Comparison of ENCODE assay signal across 30 cellular contexts in genomic region chrX:39674771-39675553, GRCh38.
"Had no signal": no experiment of that assay in that cellular context is flagged by ENCODE, and none has a peak within 500 bp of the region (broad histone marks: within the 10 kb centered on the region; RNA-seq: fewer than 3 reads in every experiment).

No MANE protein-coding gene starts in this region.

- H3K4me3 ChIP-seq: breast epithelium, esophagus muscularis mucosa, heart left ventricle, left lung, right atrium auricular region, smooth muscle cell, testis, uterus had no signal

- H3K9ac ChIP-seq: parathyroid adenoma had no signal

- H3K27ac ChIP-seq: esophagus muscularis mucosa, foreskin keratinocyte, left lung, parathyroid adenoma, right atrium auricular region, testis, VCaP had no signal

- H3K4me1 ChIP-seq: breast epithelium, foreskin keratinocyte, left lung, parathyroid adenoma, right atrium auricular region, testis, uterus had no signal

- DNase-seq: activated CD4-positive, alpha-beta memory T cell treated with anti-CD3 and anti-CD28 coated beads for 36 hours; activated CD4-positive, alpha-beta T cell treated with anti-CD3 and anti-CD28 coated beads, Interleukin-2, amount 10 ng/mL, durations not matched to agents 24 days and 14 days; activated CD8-positive, alpha-beta memory T cell treated with anti-CD3 and anti-CD28 coated beads, Interleukin-2, amount 50 U/mL, for 48 hours; activated gamma-delta T cell treated with Interleukin-2 at 50 U/mL for 16 hours; activated naive CD4-positive, alpha-beta T cell treated with anti-CD3 and anti-CD28 coated beads, Interleukin-2, amount 50 U/mL, for 16 hours; activated T-cell treated with anti-CD3 and anti-CD28 coated beads, Interleukin-2, amount 50 U/mL, for 24 hours; amniotic stem cell; central memory CD4-positive, alpha-beta T cell; effector CD4-positive, alpha-beta T cell; foreskin keratinocyte; left lung; nephron progenitor cell; stimulated activated CD4-positive, alpha-beta T cell treated with anti-CD3 and anti-CD28 coated beads, Interleukin-1b, Interleukin-23, amount 100 ng/mL, for 48 hours; stimulated activated CD4-positive, alpha-beta T cell treated with anti-CD3 and anti-CD28 coated beads, Interleukin-4, amount 100 ng/mL, for 4 hours; stimulated activated CD8-positive, alpha-beta memory T cell treated with anti-CD3 and anti-CD28 coated beads, Interleukin-4, amount 100 ng/mL, for 48 hours; stimulated activated naive B cell treated with anti-CD40 and anti-IgM and Interleukin-4, amounts not matched to agents 10 μg/mL and 1 μg/mL and 100 μg/mL, for 72 hours; T-cell; trophoblast cell had no signal

- H3K4me1 Mint-ChIP-seq: activated CD4-positive, alpha-beta T cell treated with anti-CD3 and anti-CD28 coated beads, Interleukin-2, amount 10 ng/mL, durations not matched to agents 24 days and 14 days; activated T-helper 17 cell treated with anti-CD3 and anti-CD28 coated beads, Interleukin-2, amount 50 U/mL, for 72 hours; stimulated activated naive B cell treated with anti-CD40 and anti-IgM and Interleukin-4, amounts not matched to agents 10 μg/mL and 1 μg/mL and 100 μg/mL, for 72 hours; T-cell had no signal

- H3K36me3 ChIP-seq: breast epithelium, esophagus muscularis mucosa, heart left ventricle, left lung, right atrium auricular region, uterus had no signal

- H3K27me3 Mint-ChIP-seq: activated CD4-positive, alpha-beta memory T cell treated with anti-CD3 and anti-CD28 coated beads for 36 hours; activated CD4-positive, alpha-beta T cell treated with anti-CD3 and anti-CD28 coated beads, Interleukin-2, amount 10 ng/mL, durations not matched to agents 24 days and 14 days had no signal

- H2AFZ ChIP-seq: parathyroid adenoma had no signal

- ATAC-seq: activated T-helper 17 cell treated with anti-CD3 and anti-CD28 coated beads, Interleukin-2, amount 50 U/mL, for 72 hours; foreskin keratinocyte; left lung; stimulated activated naive B cell treated with anti-CD40 and anti-IgM and Interleukin-4, amounts not matched to agents 10 μg/mL and 1 μg/mL and 100 μg/mL, for 72 hours; T-cell had no signal

- H3K4me3 Mint-ChIP-seq: activated CD4-positive, alpha-beta memory T cell treated with anti-CD3 and anti-CD28 coated beads for 36 hours; activated CD4-positive, alpha-beta T cell treated with anti-CD3 and anti-CD28 coated beads, Interleukin-2, amount 10 ng/mL, durations not matched to agents 24 days and 14 days; activated T-cell treated with anti-CD3 and anti-CD28 coated beads, Interleukin-2, amount 50 U/mL, for 24 hours; activated T-helper 17 cell treated with anti-CD3 and anti-CD28 coated beads, Interleukin-2, amount 50 U/mL, for 72 hours; dendritic cell treated with granulocyte-macrophage colony-stimulating factor and Interleukin-4, amounts not matched to agents 40 ng/mL and 50 ng/mL, for 4 days; nephron progenitor cell; stimulated activated naive B cell treated with anti-CD40 and anti-IgM and Interleukin-4, amounts not matched to agents 10 μg/mL and 1 μg/mL and 100 μg/mL, for 72 hours; T-cell; T-helper 2 cell treated with Interferon-gamma antibody and Interleukin-4, amounts not matched to agents 5 μg/mL and 100 μg/mL, for 36 hours had no signal

- H3K9me3 Mint-ChIP-seq: activated CD4-positive, alpha-beta memory T cell treated with anti-CD3 and anti-CD28 coated beads for 36 hours; activated CD4-positive, alpha-beta T cell treated with anti-CD3 and anti-CD28 coated beads, Interleukin-2, amount 10 ng/mL, durations not matched to agents 24 days and 14 days; activated T-cell treated with anti-CD3 and anti-CD28 coated beads, Interleukin-2, amount 50 U/mL, for 24 hours; activated T-helper 17 cell treated with anti-CD3 and anti-CD28 coated beads, Interleukin-2, amount 50 U/mL, for 72 hours; dendritic cell treated with granulocyte-macrophage colony-stimulating factor and Interleukin-4, amounts not matched to agents 40 ng/mL and 50 ng/mL, for 4 days; stimulated activated naive B cell treated with anti-CD40 and anti-IgM and Interleukin-4, amounts not matched to agents 10 μg/mL and 1 μg/mL and 100 μg/mL, for 72 hours; T-cell; T-helper 2 cell treated with Interferon-gamma antibody and Interleukin-4, amounts not matched to agents 5 μg/mL and 100 μg/mL, for 36 hours had no signal

- H3K79me2 ChIP-seq: parathyroid adenoma had no signal

- H3K27ac Mint-ChIP-seq: activated CD4-positive, alpha-beta memory T cell treated with anti-CD3 and anti-CD28 coated beads for 36 hours; activated CD4-positive, alpha-beta T cell treated with anti-CD3 and anti-CD28 coated beads, Interleukin-2, amount 10 ng/mL, durations not matched to agents 24 days and 14 days; activated T-cell treated with anti-CD3 and anti-CD28 coated beads, Interleukin-2, amount 50 U/mL, for 24 hours; activated T-helper 17 cell treated with anti-CD3 and anti-CD28 coated beads, Interleukin-2, amount 50 U/mL, for 72 hours; dendritic cell treated with granulocyte-macrophage colony-stimulating factor and Interleukin-4, amounts not matched to agents 40 ng/mL and 50 ng/mL, for 4 days; nephron progenitor cell; stimulated activated naive B cell treated with anti-CD40 and anti-IgM and Interleukin-4, amounts not matched to agents 10 μg/mL and 1 μg/mL and 100 μg/mL, for 72 hours; T-cell; T-helper 2 cell treated with Interferon-gamma antibody and Interleukin-4, amounts not matched to agents 5 μg/mL and 100 μg/mL, for 36 hours had no signal

- H3K36me3 Mint-ChIP-seq: activated CD4-positive, alpha-beta memory T cell treated with anti-CD3 and anti-CD28 coated beads for 36 hours; stimulated activated naive B cell treated with anti-CD40 and anti-IgM and Interleukin-4, amounts not matched to agents 10 μg/mL and 1 μg/mL and 100 μg/mL, for 72 hours; T-cell had no signal

- H3K9me3 ChIP-seq: esophagus muscularis mucosa, heart left ventricle, left lung, right atrium auricular region, testis, uterus had no signal

- H3K4me2 ChIP-seq: smooth muscle cell had no signal

- H3K27me3 ChIP-seq: esophagus muscularis mucosa, foreskin keratinocyte, left lung, right atrium auricular region, testis, uterus had no signal
